1 cellular context compared by ENCODE assay signal in the genomic region with DNA sequence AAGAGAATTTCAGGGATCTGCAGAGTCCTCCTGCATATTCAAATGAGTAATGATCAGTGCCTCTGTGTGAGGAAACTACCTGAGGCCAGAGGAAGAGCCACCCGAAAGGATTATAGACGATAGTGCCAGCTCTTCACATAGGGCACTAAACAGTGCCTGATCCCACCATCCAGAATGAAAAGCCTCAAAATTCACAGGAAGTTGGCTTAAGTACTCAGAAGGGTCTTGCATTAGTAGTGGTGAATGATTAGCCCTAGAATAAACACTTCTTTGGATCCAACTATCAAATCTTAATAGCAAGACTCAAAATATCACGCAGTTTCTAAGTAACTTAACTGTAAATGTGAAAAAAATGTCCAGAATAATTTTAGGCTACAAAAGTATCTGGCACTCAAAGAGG.
A peak's percentile ranks its signal among the peaks of the same experiment; 100 is the strongest.
TF ChIP-seq lines count a peak whose summit lies in the region.

No MANE protein-coding gene starts in this region.

TF ChIP-seq in HepG2, 621 proteins besides CTCF, POLR2A, EP300 and RAD21 (continued from another document and continues in another):
- TF ChIP-seq, protein P1, sequence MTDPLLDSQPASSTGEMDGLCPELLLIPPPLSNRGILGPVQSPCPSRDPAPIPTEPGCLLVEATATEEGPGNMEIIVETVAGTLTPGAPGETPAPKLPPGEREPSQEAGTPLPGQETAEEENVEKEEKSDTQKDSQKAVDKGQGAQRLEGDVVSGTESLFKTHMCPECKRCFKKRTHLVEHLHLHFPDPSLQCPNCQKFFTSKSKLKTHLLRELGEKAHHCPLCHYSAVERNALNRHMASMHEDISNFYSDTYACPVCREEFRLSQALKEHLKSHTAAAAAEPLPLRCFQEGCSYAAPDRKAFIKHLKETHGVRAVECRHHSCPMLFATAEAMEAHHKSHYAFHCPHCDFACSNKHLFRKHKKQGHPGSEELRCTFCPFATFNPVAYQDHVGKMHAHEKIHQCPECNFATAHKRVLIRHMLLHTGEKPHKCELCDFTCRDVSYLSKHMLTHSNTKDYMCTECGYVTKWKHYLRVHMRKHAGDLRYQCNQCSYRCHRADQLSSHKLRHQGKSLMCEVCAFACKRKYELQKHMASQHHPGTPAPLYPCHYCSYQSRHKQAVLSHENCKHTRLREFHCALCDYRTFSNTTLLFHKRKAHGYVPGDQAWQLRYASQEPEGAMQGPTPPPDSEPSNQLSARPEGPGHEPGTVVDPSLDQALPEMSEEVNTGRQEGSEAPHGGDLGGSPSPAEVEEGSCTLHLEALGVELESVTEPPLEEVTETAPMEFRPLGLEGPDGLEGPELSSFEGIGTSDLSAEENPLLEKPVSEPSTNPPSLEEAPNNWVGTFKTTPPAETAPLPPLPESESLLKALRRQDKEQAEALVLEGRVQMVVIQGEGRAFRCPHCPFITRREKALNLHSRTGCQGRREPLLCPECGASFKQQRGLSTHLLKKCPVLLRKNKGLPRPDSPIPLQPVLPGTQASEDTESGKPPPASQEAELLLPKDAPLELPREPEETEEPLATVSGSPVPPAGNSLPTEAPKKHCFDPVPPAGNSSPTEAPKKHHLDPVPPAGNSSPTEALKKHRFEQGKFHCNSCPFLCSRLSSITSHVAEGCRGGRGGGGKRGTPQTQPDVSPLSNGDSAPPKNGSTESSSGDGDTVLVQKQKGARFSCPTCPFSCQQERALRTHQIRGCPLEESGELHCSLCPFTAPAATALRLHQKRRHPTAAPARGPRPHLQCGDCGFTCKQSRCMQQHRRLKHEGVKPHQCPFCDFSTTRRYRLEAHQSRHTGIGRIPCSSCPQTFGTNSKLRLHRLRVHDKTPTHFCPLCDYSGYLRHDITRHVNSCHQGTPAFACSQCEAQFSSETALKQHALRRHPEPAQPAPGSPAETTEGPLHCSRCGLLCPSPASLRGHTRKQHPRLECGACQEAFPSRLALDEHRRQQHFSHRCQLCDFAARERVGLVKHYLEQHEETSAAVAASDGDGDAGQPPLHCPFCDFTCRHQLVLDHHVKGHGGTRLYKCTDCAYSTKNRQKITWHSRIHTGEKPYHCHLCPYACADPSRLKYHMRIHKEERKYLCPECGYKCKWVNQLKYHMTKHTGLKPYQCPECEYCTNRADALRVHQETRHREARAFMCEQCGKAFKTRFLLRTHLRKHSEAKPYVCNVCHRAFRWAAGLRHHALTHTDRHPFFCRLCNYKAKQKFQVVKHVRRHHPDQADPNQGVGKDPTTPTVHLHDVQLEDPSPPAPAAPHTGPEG (CRISPR knock-in tag; IDR thresholded peaks at IDR 0.05): no peak
- TF ChIP-seq NR2F2 (IDR thresholded peaks at IDR 0.05; ENCODE audit: borderline replicate concordance, low read depth) (no peak), KLF15 (CRISPR knock-in tag; IDR thresholded peaks at IDR 0.05; ENCODE audit: borderline replicate concordance) (no peak), NFE2 (CRISPR knock-in tag; IDR thresholded peaks at IDR 0.05) (no peak), ZNF564 (CRISPR knock-in tag; IDR thresholded peaks at IDR 0.05) (no peak), HDAC1 (CRISPR knock-in tag; IDR thresholded peaks at IDR 0.05) (no peak), ZNF232 (CRISPR knock-in tag; IDR thresholded peaks at IDR 0.05; ENCODE audit: borderline replicate concordance) (no peak), ZNF781 (CRISPR knock-in tag; IDR thresholded peaks at IDR 0.05; ENCODE audit: borderline replicate concordance, not compliant biosample characterization) (no peak), SP5 (CRISPR knock-in tag; IDR thresholded peaks at IDR 0.05; ENCODE audit: borderline replicate concordance, low read depth) (no peak), CBX2 (IDR thresholded peaks at IDR 0.05; ENCODE audit: low read depth, low read length) (no peak), CBX2 (CRISPR knock-in tag; IDR thresholded peaks at IDR 0.05; ENCODE audit: low read depth) (no peak), ZNF713 (CRISPR knock-in tag; IDR thresholded peaks at IDR 0.05) (no peak), NR1H2 (CRISPR knock-in tag; IDR thresholded peaks at IDR 0.05; ENCODE audit: borderline replicate concordance, low read depth) (no peak), NFKBIZ (CRISPR knock-in tag; IDR thresholded peaks at IDR 0.05) (no peak), ZNF546 (CRISPR knock-in tag; conservative IDR thresholded peaks at IDR 0.05) (no peak), SIX1 (CRISPR knock-in tag; IDR thresholded peaks at IDR 0.05; ENCODE audit: borderline replicate concordance) (no peak), DPF2 (CRISPR knock-in tag; IDR thresholded peaks at IDR 0.05; ENCODE audit: borderline replicate concordance, low read depth) (no peak), PITX1 (CRISPR knock-in tag; IDR thresholded peaks at IDR 0.05) (no peak), ETV5 (CRISPR knock-in tag; IDR thresholded peaks at IDR 0.05; ENCODE audit: borderline replicate concordance) (peak; percentile 26; the same call in 1 of the 2 replicates), GATAD2A (CRISPR knock-in tag; IDR thresholded peaks at IDR 0.05) (peak; percentile 15; the same call in 1 of the 2 replicates), NR2F1 (CRISPR knock-in tag; IDR thresholded peaks at IDR 0.05) (no peak), ZNF354B (CRISPR knock-in tag; IDR thresholded peaks at IDR 0.05) (no peak)
- TF ChIP-seq, protein P2, sequence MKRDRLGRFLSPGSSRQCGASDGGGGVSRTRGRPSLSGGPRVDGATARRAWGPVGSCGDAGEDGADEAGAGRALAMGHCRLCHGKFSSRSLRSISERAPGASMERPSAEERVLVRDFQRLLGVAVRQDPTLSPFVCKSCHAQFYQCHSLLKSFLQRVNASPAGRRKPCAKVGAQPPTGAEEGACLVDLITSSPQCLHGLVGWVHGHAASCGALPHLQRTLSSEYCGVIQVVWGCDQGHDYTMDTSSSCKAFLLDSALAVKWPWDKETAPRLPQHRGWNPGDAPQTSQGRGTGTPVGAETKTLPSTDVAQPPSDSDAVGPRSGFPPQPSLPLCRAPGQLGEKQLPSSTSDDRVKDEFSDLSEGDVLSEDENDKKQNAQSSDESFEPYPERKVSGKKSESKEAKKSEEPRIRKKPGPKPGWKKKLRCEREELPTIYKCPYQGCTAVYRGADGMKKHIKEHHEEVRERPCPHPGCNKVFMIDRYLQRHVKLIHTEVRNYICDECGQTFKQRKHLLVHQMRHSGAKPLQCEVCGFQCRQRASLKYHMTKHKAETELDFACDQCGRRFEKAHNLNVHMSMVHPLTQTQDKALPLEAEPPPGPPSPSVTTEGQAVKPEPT (CRISPR knock-in tag; IDR thresholded peaks at IDR 0.05; ENCODE audit: low read depth): no peak
- TF ChIP-seq, protein P3, sequence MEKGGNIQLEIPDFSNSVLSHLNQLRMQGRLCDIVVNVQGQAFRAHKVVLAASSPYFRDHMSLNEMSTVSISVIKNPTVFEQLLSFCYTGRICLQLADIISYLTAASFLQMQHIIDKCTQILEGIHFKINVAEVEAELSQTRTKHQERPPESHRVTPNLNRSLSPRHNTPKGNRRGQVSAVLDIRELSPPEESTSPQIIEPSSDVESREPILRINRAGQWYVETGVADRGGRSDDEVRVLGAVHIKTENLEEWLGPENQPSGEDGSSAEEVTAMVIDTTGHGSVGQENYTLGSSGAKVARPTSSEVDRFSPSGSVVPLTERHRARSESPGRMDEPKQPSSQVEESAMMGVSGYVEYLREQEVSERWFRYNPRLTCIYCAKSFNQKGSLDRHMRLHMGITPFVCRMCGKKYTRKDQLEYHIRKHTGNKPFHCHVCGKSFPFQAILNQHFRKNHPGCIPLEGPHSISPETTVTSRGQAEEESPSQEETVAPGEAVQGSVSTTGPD (CRISPR knock-in tag; IDR thresholded peaks at IDR 0.05): no peak
- TF ChIP-seq, protein P4, sequence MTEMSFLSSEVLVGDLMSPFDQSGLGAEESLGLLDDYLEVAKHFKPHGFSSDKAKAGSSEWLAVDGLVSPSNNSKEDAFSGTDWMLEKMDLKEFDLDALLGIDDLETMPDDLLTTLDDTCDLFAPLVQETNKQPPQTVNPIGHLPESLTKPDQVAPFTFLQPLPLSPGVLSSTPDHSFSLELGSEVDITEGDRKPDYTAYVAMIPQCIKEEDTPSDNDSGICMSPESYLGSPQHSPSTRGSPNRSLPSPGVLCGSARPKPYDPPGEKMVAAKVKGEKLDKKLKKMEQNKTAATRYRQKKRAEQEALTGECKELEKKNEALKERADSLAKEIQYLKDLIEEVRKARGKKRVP (CRISPR knock-in tag; IDR thresholded peaks at IDR 0.05): no peak
- TF ChIP-seq, protein P5, sequence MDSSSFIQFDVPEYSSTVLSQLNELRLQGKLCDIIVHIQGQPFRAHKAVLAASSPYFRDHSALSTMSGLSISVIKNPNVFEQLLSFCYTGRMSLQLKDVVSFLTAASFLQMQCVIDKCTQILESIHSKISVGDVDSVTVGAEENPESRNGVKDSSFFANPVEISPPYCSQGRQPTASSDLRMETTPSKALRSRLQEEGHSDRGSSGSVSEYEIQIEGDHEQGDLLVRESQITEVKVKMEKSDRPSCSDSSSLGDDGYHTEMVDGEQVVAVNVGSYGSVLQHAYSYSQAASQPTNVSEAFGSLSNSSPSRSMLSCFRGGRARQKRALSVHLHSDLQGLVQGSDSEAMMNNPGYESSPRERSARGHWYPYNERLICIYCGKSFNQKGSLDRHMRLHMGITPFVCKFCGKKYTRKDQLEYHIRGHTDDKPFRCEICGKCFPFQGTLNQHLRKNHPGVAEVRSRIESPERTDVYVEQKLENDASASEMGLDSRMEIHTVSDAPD (CRISPR knock-in tag; IDR thresholded peaks at IDR 0.05): no peak
- TF ChIP-seq, protein P6, sequence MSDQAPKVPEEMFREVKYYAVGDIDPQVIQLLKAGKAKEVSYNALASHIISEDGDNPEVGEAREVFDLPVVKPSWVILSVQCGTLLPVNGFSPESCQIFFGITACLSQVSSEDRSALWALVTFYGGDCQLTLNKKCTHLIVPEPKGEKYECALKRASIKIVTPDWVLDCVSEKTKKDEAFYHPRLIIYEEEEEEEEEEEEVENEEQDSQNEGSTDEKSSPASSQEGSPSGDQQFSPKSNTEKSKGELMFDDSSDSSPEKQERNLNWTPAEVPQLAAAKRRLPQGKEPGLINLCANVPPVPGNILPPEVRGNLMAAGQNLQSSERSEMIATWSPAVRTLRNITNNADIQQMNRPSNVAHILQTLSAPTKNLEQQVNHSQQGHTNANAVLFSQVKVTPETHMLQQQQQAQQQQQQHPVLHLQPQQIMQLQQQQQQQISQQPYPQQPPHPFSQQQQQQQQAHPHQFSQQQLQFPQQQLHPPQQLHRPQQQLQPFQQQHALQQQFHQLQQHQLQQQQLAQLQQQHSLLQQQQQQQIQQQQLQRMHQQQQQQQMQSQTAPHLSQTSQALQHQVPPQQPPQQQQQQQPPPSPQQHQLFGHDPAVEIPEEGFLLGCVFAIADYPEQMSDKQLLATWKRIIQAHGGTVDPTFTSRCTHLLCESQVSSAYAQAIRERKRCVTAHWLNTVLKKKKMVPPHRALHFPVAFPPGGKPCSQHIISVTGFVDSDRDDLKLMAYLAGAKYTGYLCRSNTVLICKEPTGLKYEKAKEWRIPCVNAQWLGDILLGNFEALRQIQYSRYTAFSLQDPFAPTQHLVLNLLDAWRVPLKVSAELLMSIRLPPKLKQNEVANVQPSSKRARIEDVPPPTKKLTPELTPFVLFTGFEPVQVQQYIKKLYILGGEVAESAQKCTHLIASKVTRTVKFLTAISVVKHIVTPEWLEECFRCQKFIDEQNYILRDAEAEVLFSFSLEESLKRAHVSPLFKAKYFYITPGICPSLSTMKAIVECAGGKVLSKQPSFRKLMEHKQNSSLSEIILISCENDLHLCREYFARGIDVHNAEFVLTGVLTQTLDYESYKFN (CRISPR knock-in tag; conservative IDR thresholded peaks at IDR 0.05): peak; percentile 31; the same call in 1 of the 2 replicates
- TF ChIP-seq, protein P7, sequence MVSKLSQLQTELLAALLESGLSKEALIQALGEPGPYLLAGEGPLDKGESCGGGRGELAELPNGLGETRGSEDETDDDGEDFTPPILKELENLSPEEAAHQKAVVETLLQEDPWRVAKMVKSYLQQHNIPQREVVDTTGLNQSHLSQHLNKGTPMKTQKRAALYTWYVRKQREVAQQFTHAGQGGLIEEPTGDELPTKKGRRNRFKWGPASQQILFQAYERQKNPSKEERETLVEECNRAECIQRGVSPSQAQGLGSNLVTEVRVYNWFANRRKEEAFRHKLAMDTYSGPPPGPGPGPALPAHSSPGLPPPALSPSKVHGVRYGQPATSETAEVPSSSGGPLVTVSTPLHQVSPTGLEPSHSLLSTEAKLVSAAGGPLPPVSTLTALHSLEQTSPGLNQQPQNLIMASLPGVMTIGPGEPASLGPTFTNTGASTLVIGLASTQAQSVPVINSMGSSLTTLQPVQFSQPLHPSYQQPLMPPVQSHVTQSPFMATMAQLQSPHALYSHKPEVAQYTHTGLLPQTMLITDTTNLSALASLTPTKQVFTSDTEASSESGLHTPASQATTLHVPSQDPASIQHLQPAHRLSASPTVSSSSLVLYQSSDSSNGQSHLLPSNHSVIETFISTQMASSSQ (IDR thresholded peaks at IDR 0.05; ENCODE audit: low read depth): peak; percentile 82
- TF ChIP-seq, protein P7 (CRISPR knock-in tag; IDR thresholded peaks at IDR 0.05; ENCODE audit: borderline replicate concordance): no peak
- TF ChIP-seq, protein P8, sequence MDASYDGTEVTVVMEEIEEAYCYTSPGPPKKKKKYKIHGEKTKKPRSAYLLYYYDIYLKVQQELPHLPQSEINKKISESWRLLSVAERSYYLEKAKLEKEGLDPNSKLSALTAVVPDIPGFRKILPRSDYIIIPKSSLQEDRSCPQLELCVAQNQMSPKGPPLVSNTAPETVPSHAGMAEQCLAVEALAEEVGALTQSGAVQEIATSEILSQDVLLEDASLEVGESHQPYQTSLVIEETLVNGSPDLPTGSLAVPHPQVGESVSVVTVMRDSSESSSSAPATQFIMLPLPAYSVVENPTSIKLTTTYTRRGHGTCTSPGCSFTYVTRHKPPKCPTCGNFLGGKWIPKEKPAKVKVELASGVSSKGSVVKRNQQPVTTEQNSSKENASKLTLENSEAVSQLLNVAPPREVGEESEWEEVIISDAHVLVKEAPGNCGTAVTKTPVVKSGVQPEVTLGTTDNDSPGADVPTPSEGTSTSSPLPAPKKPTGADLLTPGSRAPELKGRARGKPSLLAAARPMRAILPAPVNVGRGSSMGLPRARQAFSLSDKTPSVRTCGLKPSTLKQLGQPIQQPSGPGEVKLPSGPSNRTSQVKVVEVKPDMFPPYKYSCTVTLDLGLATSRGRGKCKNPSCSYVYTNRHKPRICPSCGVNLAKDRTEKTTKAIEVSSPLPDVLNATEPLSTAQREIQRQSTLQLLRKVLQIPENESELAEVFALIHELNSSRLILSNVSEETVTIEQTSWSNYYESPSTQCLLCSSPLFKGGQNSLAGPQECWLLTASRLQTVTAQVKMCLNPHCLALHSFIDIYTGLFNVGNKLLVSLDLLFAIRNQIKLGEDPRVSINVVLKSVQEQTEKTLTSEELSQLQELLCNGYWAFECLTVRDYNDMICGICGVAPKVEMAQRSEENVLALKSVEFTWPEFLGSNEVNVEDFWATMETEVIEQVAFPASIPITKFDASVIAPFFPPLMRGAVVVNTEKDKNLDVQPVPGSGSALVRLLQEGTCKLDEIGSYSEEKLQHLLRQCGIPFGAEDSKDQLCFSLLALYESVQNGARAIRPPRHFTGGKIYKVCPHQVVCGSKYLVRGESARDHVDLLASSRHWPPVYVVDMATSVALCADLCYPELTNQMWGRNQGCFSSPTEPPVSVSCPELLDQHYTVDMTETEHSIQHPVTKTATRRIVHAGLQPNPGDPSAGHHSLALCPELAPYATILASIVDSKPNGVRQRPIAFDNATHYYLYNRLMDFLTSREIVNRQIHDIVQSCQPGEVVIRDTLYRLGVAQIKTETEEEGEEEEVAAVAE (CRISPR knock-in tag; IDR thresholded peaks at IDR 0.05; ENCODE audit: borderline replicate concordance): no peak
